17 cellular contexts compared by ENCODE assay signal in genomic region chr16:14057878-14058382, GRCh38. TPM values are rescaled to one million over a fixed set of nuclear protein-coding genes. Genes with fewer than 3 reads are reported as not detected.
A peak's percentile ranks its signal among the peaks of the same experiment; 100 is the strongest.
DNase-seq lines count a peak whose midpoint lies in the region; ATAC-seq, FAIRE-seq and TF ChIP-seq lines count a peak whose summit lies in the region.
"Had no signal": no experiment of that assay in that cellular context is flagged by ENCODE, and none has a peak within 500 bp of the region (broad histone marks: within the 10 kb centered on the region; RNA-seq: fewer than 3 reads in every experiment).

No MANE protein-coding gene starts in this region.

- in situ Hi-C loops in gastrocnemius medialis (cut with MboI; ENCODE audit: low sequenced_read_pairs in 4 of 4): no loop called here

- H3K9ac ChIP-seq in kidney (ENCODE audit: low read length in 2 of 2): no peak overlapping the region

- intact Hi-C loops in kidney (cut with DNase I) (no loop called here), gastrocnemius medialis (cut with DNase I; ENCODE audit: low total_unique reads) (no loop called here)

- TF ChIP-seq CTCF in choroid plexus epithelial cell (conservative IDR thresholded peaks at IDR 0.05; ENCODE audit: low read depth, low read length) (no peak), kidney (IDR thresholded peaks at IDR 0.05; ENCODE audit: borderline replicate concordance, extremely low read depth, insufficient read depth) (no peak), gastrocnemius medialis (IDR thresholded peaks at IDR 0.05 in 4 of 5, conservative IDR thresholded peaks at IDR 0.05 in 1 of 5) (no peak)

- TF ChIP-seq POLR2A in gastrocnemius medialis (IDR thresholded peaks at IDR 0.05): no peak

- H3K4me3 ChIP-seq in choroid plexus epithelial cell (ENCODE audit: low read depth, low read length): no peak overlapping the region
- H3K4me3 ChIP-seq in kidney (ENCODE audit: low read length in 2 of 2): no peak overlapping the region
- no peak overlapping the region for H3K4me3 ChIP-seq in gastrocnemius medialis
- H3K4me3 ChIP-seq: smooth muscle cell had no signal

- no peaks in the 10 kb centered on the region for H3K9me3 ChIP-seq in kidney (ENCODE audit: control insufficient read depth in 1 of 2, low read length in 2 of 2)
- H3K9me3 ChIP-seq in gastrocnemius medialis: no peaks in the 10 kb centered on the region

- peak overlapping the region; percentile 1 to 34 for H3K27ac ChIP-seq in kidney (ENCODE audit: low read depth in 2 of 2, low read length in 2 of 2)
- peak overlapping the region; percentile 43 to 78 (median 62) for H3K27ac ChIP-seq in gastrocnemius medialis
- H3K27ac ChIP-seq: foreskin keratinocyte had no signal

- DNase-seq in HT1080 (ENCODE audit: low read depth): peak; percentile 33
- DNase-seq in choroid plexus epithelial cell (ENCODE audit: low read depth): peak; percentile 44
- no peak for DNase-seq in kidney
- DNase-seq in gastrocnemius medialis: no peak
- no peak for DNase-seq in activated gamma-delta T cell (lab: John Stamatoyannopoulos, UW)
- DNase-seq in NCI-H82 treated with DMSO at 0.1 percent for 48 hours (lab: John Stamatoyannopoulos, UW; ENCODE audit: unreplicated experiment): no peak
- DNase-seq in HuH-7 (ENCODE audit: low spot score): no peak
- DNase-seq: activated B cell treated with CpG ODN at 0.5 μM for 24 hours; activated naive CD8-positive, alpha-beta T cell treated with anti-CD3 and anti-CD28 coated beads for 36 hours; foreskin keratinocyte; GOT3; IMR-90; naive B cell; NCI-H1092; NCI-H226 had no signal

- no peaks in the 10 kb centered on the region for H3K27me3 ChIP-seq in gastrocnemius medialis
- H3K27me3 ChIP-seq: foreskin keratinocyte had no signal

- ATAC-seq in gastrocnemius medialis: peak; percentile 61 to 65
- no peak for ATAC-seq in HG03095 (IDR thresholded peaks at IDR 0.05; ENCODE audit: unreplicated experiment)
- ATAC-seq: foreskin keratinocyte had no signal

- no peak for FAIRE-seq in kidney (lab: Jason Lieb, UNC)

- H3K36me3 ChIP-seq in kidney (ENCODE audit: control insufficient read depth in 1 of 2, insufficient read depth in 2 of 2, low read length in 2 of 2) (no peaks in the 10 kb centered on the region), gastrocnemius medialis (no peaks in the 10 kb centered on the region)

- H3K4me1 ChIP-seq in kidney (ENCODE audit: control insufficient read depth in 1 of 2, insufficient read depth in 1 of 2, low read depth in 1 of 2, low read length in 2 of 2): no peaks in the 10 kb centered on the region
- no peaks in the 10 kb centered on the region for H3K4me1 ChIP-seq in gastrocnemius medialis
- H3K4me1 ChIP-seq: foreskin keratinocyte had no signal

RNA-seq across cellular contexts. Expression of gene MRTFB, which starts 13.2 kb away (rescaled TPM):
- total RNA-seq in HT1080 (2014; rRNA removed; shearing (Covaris generic)): 2.6 and 5.1 TPM in 2 replicates
- polyA plus RNA-seq in HT1080 (2015; cell fraction: cytosol; rRNA removed): 4.1 and 4.6 TPM in 2 replicates
- 12.9 and 20.9 TPM in 2 replicates for polyA plus RNA-seq in HT1080 (2015; cell fraction: nucleus; rRNA removed)
- 51.0 TPM for total RNA-seq in kidney
- polyA plus RNA-seq in kidney (ENCODE audit: insufficient read depth, low read depth, low replicate concordance): 5.1 TPM
- total RNA-seq in gastrocnemius medialis: 10 to 100 TPM; 12.7 to 20.4 (median 14.8) TPM

Comparison
In these comparisons a context has a peak if more than half of its experiments do, and no peak if none do; other contexts are left out.
1. DNase-seq: peak in HT1080 (single experiment) and choroid plexus epithelial cell (single experiment); none in kidney (single experiment), gastrocnemius medialis (0 of 2), activated gamma-delta T cell (single experiment), NCI-H82 treated with DMSO at 0.1 percent for 48 hours (single experiment) and HuH-7 (single experiment).